8 cellular contexts compared by ENCODE assay signal in genomic region chr12:109462868-109463692, GRCh38. TPM values are rescaled to one million over a fixed set of nuclear protein-coding genes. Genes with fewer than 3 reads are reported as not detected.
DNase-seq lines count a peak whose midpoint lies in the region; ATAC-seq, FAIRE-seq and TF ChIP-seq lines count a peak whose summit lies in the region.

No MANE protein-coding gene starts in this region.

- FAIRE-seq in kidney (lab: Jason Lieb, UNC), result peak; percentile 42

- H3K36me3 Mint-ChIP-seq in stimulated activated effector memory CD8-positive, alpha-beta T cell treated with anti-CD3 and anti-CD28 coated beads, Interleukin-12 subunit alpha, Interleukin-12 subunit beta, amount 100 ng/mL, for 72 hours, result peaks cover 24% of the 10 kb centered on the region

- H3K27me3 ChIP-seq in breast epithelium, result no peaks in the 10 kb centered on the region

- intact Hi-C loops in breast epithelium (cut with DNase I; ENCODE audit: low total_unique reads), result no loop called here
- intact Hi-C loops in kidney (cut with DNase I), result no loop called here

- TF ChIP-seq CTCF in breast epithelium (IDR thresholded peaks at IDR 0.05) (peak in 1 of 3 donors; percentile 30), kidney (IDR thresholded peaks at IDR 0.05; ENCODE audit: borderline replicate concordance, extremely low read depth, insufficient read depth) (no peak)

- peaks cover 67% of the 10 kb centered on the region for H3K4me1 Mint-ChIP-seq in stimulated activated effector memory CD8-positive, alpha-beta T cell treated with anti-CD3 and anti-CD28 coated beads, Interleukin-12 subunit alpha, Interleukin-12 subunit beta, amount 100 ng/mL, for 72 hours

- DNase-seq in Caki2 (ENCODE audit: low read depth), result peak; percentile 52
- peak; percentile 55 for DNase-seq in NCI-H2227 (lab: John Stamatoyannopoulos, UW; ENCODE audit: unreplicated experiment)
- DNase-seq in breast epithelium (ENCODE audit: low spot score in 2 of 2), result peak; percentile 70 to 94
- peak; percentile 94 for DNase-seq in kidney
- DNase-seq in stimulated activated effector memory CD8-positive, alpha-beta T cell treated with anti-CD3 and anti-CD28 coated beads, Interleukin-12 subunit alpha, Interleukin-12 subunit beta, amount 100 ng/mL, for 72 hours (ENCODE audit: low spot score in 2 of 2), result no peak

- no peak for ATAC-seq in stimulated activated effector memory CD8-positive, alpha-beta T cell treated with anti-CD3 and anti-CD28 coated beads, Interleukin-12 subunit alpha, Interleukin-12 subunit beta, amount 100 ng/mL, for 72 hours
- ATAC-seq in HG02852 (IDR thresholded peaks at IDR 0.05; ENCODE audit: unreplicated experiment) (no peak), GM21367 (IDR thresholded peaks at IDR 0.05; ENCODE audit: unreplicated experiment) (no peak), HG02678 (IDR thresholded peaks at IDR 0.05; ENCODE audit: unreplicated experiment) (no peak)

- H3K4me3 ChIP-seq in breast epithelium (peak overlapping the region; percentile 5 to 60 (median 19)), kidney (ENCODE audit: low read length in 2 of 2) (peak overlapping the region; percentile 15 to 53)

- in situ Hi-C loops in Caki2 (cut with HindIII; ENCODE audit: low pct_unique_long_range_greater_than_20kb, low sequenced_read_pairs), result no loop called here

- H3K27ac ChIP-seq in breast epithelium, result peak overlapping the region; percentile 97 to 100
- peak overlapping the region; percentile 97 to 99 for H3K27ac ChIP-seq in kidney (ENCODE audit: low read depth in 2 of 2, low read length in 2 of 2)

- H3K9ac ChIP-seq in kidney (ENCODE audit: low read length in 2 of 2), result peak overlapping the region; percentile 64 to 70

- H3K36me3 ChIP-seq in breast epithelium (no peaks in the 10 kb centered on the region), kidney (ENCODE audit: control insufficient read depth in 1 of 2, insufficient read depth in 2 of 2, low read length in 2 of 2) (peaks cover 8 to 22% of the 10 kb centered on the region in 2 donors)

- H3K4me1 ChIP-seq in breast epithelium (peaks cover 30 to 53% of the 10 kb centered on the region in 2 donors), kidney (ENCODE audit: control insufficient read depth in 1 of 2, insufficient read depth in 1 of 2, low read depth in 1 of 2, low read length in 2 of 2) (peaks cover 46 to 62% of the 10 kb centered on the region in 2 donors)

- no peaks in the 10 kb centered on the region for H3K9me3 Mint-ChIP-seq in stimulated activated effector memory CD8-positive, alpha-beta T cell treated with anti-CD3 and anti-CD28 coated beads, Interleukin-12 subunit alpha, Interleukin-12 subunit beta, amount 100 ng/mL, for 72 hours

- TF ChIP-seq POLR2A in breast epithelium (IDR thresholded peaks at IDR 0.05), result peak; percentile 43

- H3K9me3 ChIP-seq in breast epithelium, result no peaks in the 10 kb centered on the region
- H3K9me3 ChIP-seq in kidney (ENCODE audit: control insufficient read depth in 1 of 2, low read length in 2 of 2), result no peaks in the 10 kb centered on the region

- H3K4me3 Mint-ChIP-seq in stimulated activated effector memory CD8-positive, alpha-beta T cell treated with anti-CD3 and anti-CD28 coated beads, Interleukin-12 subunit alpha, Interleukin-12 subunit beta, amount 100 ng/mL, for 72 hours, result no peak overlapping the region

- peak overlapping the region; percentile 89 for H3K27ac Mint-ChIP-seq in stimulated activated effector memory CD8-positive, alpha-beta T cell treated with anti-CD3 and anti-CD28 coated beads, Interleukin-12 subunit alpha, Interleukin-12 subunit beta, amount 100 ng/mL, for 72 hours

RNA-seq across cellular contexts. Expression of gene KCTD10, which starts 14.0 kb away (rescaled TPM):
- 38.5 and 66.7 TPM in 2 replicates for total RNA-seq in Caki2 (2014; rRNA removed; shearing (Covaris generic); ENCODE audit: low replicate concordance)
- total RNA-seq in breast epithelium, result 10 to 100 TPM; 65.3 to 86.2 (median 70.4) TPM
- 72.1 TPM for total RNA-seq in kidney
- 23.6 TPM for polyA plus RNA-seq in kidney (ENCODE audit: insufficient read depth, low read depth, low replicate concordance)

RNA-seq across cellular contexts. Expression of gene UBE3B, which starts 14.4 kb away (rescaled TPM):
- 13.0 and 22.8 TPM in 2 replicates for total RNA-seq in Caki2 (2014; rRNA removed; shearing (Covaris generic); ENCODE audit: low replicate concordance)
- 10 to 100 TPM; 34.7 to 54.7 (median 47.7) TPM for total RNA-seq in breast epithelium
- 44.3 TPM for total RNA-seq in kidney
- 13.9 TPM for polyA plus RNA-seq in kidney (ENCODE audit: insufficient read depth, low read depth, low replicate concordance)

Comparison
In these comparisons a context has a peak if more than half of its experiments do, and no peak if none do; other contexts are left out.
1. DNase-seq: peak in Caki2 (single experiment), NCI-H2227 (single experiment), breast epithelium (2 of 2) and kidney (single experiment); none in stimulated activated effector memory CD8-positive, alpha-beta T cell treated with anti-CD3 and anti-CD28 coated beads, Interleukin-12 subunit alpha, Interleukin-12 subunit beta, amount 100 ng/mL, for 72 hours (0 of 2).